ENCODE assay signal across 2 cellular contexts in genomic region chr14:30527196-30527595, GRCh38.
TF ChIP-seq lines count a peak whose summit lies in the region.

No MANE protein-coding gene starts in this region.

TF ChIP-seq in GM23338, 12 proteins besides CTCF, POLR2A, EP300 and RAD21 (continued from another document):
- TF ChIP-seq REST (IDR thresholded peaks at IDR 0.05; ENCODE audit: unreplicated experiment): no peak

TF ChIP-seq in HepG2, 621 proteins besides CTCF, POLR2A, EP300 and RAD21:
- TF ChIP-seq ZNF513 (CRISPR knock-in tag; conservative IDR thresholded peaks at IDR 0.05) (no peak), RXRB (CRISPR knock-in tag; IDR thresholded peaks at IDR 0.05; ENCODE audit: borderline replicate concordance) (no peak), ZNF263 (CRISPR knock-in tag; IDR thresholded peaks at IDR 0.05) (no peak), SP4 (CRISPR knock-in tag; IDR thresholded peaks at IDR 0.05) (no peak)
TF ChIP-seq in HepG2: peak in this region for 0.
